In genomic region chr6:116351101-116351500, GRCh38 we compare ENCODE assay signal across 18 cellular contexts.
"Had no signal": no experiment of that assay in that cellular context is flagged by ENCODE, and none has a peak within 500 bp of the region (broad histone marks: within the 10 kb centered on the region; RNA-seq: fewer than 3 reads in every experiment).

No MANE protein-coding gene starts in this region.

- H3K27me3 Mint-ChIP-seq: activated naive CD8-positive, alpha-beta T cell; stimulated activated memory B cell treated with anti-CD40 and anti-IgM and Interleukin-4, amounts not matched to agents 10 μg/mL and 1 μg/mL and 100 μg/mL, for 72 hours had no signal

- ATAC-seq: heart left ventricle; left colon; lower lobe of right lung; naive thymus-derived CD4-positive, alpha-beta T cell; sciatic nerve; stimulated activated memory B cell treated with anti-CD40 and anti-IgM and Interleukin-4, amounts not matched to agents 10 μg/mL and 1 μg/mL and 100 μg/mL, for 72 hours had no signal

- H3K4me1 ChIP-seq: colonic mucosa had no signal

- DNase-seq: activated T-cell treated with anti-CD3 and anti-CD28 coated beads, Interleukin-2, amount 50 U/mL, for 1 hour; central memory CD4-positive, alpha-beta T cell; colonic mucosa; heart left ventricle; left colon; lower lobe of right lung; naive thymus-derived CD4-positive, alpha-beta T cell; small intestine; stimulated activated CD4-positive, alpha-beta T cell treated with anti-CD3 and anti-CD28 coated beads, Interleukin-2, amount 100 ng/mL, for 24 hours; stomach; transverse colon; WERI-Rb-1 had no signal

- H3K9me3 ChIP-seq: colonic mucosa, lower lobe of right lung, stomach, suprapubic skin, transverse colon had no signal

- H3K27ac ChIP-seq: colonic mucosa, epithelial cell of prostate, transverse colon, WERI-Rb-1 had no signal

- H3K27ac Mint-ChIP-seq: activated naive CD8-positive, alpha-beta T cell; naive thymus-derived CD4-positive, alpha-beta T cell; stimulated activated memory B cell treated with anti-CD40 and anti-IgM and Interleukin-4, amounts not matched to agents 10 μg/mL and 1 μg/mL and 100 μg/mL, for 72 hours; T-helper 2 cell treated with Interferon-gamma antibody and Interleukin-4, amounts not matched to agents 5 μg/mL and 100 μg/mL, for 36 hours had no signal

- H3K4me3 Mint-ChIP-seq: activated naive CD8-positive, alpha-beta T cell; naive thymus-derived CD4-positive, alpha-beta T cell; stimulated activated memory B cell treated with anti-CD40 and anti-IgM and Interleukin-4, amounts not matched to agents 10 μg/mL and 1 μg/mL and 100 μg/mL, for 72 hours; T-helper 2 cell treated with Interferon-gamma antibody and Interleukin-4, amounts not matched to agents 5 μg/mL and 100 μg/mL, for 36 hours had no signal

- H3K36me3 Mint-ChIP-seq: stimulated activated memory B cell treated with anti-CD40 and anti-IgM and Interleukin-4, amounts not matched to agents 10 μg/mL and 1 μg/mL and 100 μg/mL, for 72 hours had no signal

- H3K9me3 Mint-ChIP-seq: stimulated activated memory B cell treated with anti-CD40 and anti-IgM and Interleukin-4, amounts not matched to agents 10 μg/mL and 1 μg/mL and 100 μg/mL, for 72 hours; T-helper 2 cell treated with Interferon-gamma antibody and Interleukin-4, amounts not matched to agents 5 μg/mL and 100 μg/mL, for 36 hours had no signal

- H3K4me3 ChIP-seq: colonic mucosa, heart left ventricle, lower lobe of right lung, stomach, suprapubic skin, transverse colon had no signal

- H3K27me3 ChIP-seq: colonic mucosa, heart left ventricle, stomach, suprapubic skin, transverse colon had no signal

- H3K36me3 ChIP-seq: colonic mucosa, heart left ventricle, lower lobe of right lung, stomach, suprapubic skin, transverse colon, WERI-Rb-1 had no signal
